ENCODE assay signal across 8 cellular contexts in the genomic region with DNA sequence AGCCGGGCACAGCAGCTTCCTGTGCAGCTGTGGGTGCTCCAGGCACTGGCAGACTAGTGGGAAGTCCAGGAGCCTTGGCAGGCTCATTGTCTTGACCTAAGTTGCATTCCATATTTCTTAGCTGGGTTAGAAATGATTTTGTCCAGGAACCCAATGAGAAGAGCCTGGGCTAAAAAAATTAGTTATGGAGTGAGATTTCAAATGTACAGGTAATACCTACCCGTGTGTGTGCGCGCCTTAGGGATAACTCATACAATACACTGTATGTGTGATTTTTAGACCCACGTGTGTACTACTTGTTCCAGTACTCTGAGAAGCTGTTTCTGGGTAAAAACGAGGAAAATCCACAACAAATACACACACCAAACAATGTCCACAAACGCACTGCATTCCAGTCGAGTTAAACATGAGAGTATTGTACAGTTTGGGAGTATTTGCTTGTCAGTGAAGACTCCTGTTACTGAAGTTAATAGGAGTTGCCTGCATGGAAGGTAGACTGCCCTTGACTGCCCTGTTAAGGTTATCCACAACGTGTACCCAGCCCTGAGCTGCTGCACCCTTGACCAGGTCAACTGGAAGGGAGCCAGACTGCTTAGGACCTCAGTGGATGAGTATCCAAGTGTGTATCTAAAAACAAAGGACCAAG. TPM values are rescaled to one million over a fixed set of nuclear protein-coding genes. Genes with fewer than 3 reads are reported as not detected.
DNase-seq lines count a peak whose midpoint lies in the region; ATAC-seq and TF ChIP-seq lines count a peak whose summit lies in the region.

No MANE protein-coding gene starts in this region.

- H3K4me3 ChIP-seq in RWPE2 (ENCODE audit: severe bottlenecking) (peak overlapping the region; percentile 89), fibroblast of pulmonary artery (replicated peaks; ENCODE audit: low read depth, low read length) (peak overlapping the region; percentile 72)

- H3K4me3 Mint-ChIP-seq in progenitor cell of endocrine pancreas (ENCODE audit: low read depth) = peak overlapping the region; percentile 91

- no peak overlapping the region for H3K27ac ChIP-seq in RWPE2 (ENCODE audit: poor library complexity, severe bottlenecking)

- no peaks in the 10 kb centered on the region for H3K9me3 Mint-ChIP-seq in progenitor cell of endocrine pancreas (ENCODE audit: low read depth)

- no peaks in the 10 kb centered on the region for H3K27me3 ChIP-seq in RWPE2 (ENCODE audit: insufficient read depth, poor library complexity, severe bottlenecking)

- no peak overlapping the region for H3K27ac Mint-ChIP-seq in progenitor cell of endocrine pancreas

- peaks cover 20% of the 10 kb centered on the region for H3K27me3 Mint-ChIP-seq in progenitor cell of endocrine pancreas

- peaks cover 21% of the 10 kb centered on the region for H3K4me1 Mint-ChIP-seq in progenitor cell of endocrine pancreas (ENCODE audit: low read depth)

- in situ Hi-C loops in G401 (cut with HindIII; ENCODE audit: low sequenced_read_pairs) = no loop called here

- H3K36me3 Mint-ChIP-seq in progenitor cell of endocrine pancreas (ENCODE audit: insufficient read depth) = peaks cover 4% of the 10 kb centered on the region

- DNase-seq in G401 (ENCODE audit: low spot score) (peak; percentile 58), RWPE2 (ENCODE audit: low spot score) (no peak), fibroblast of pulmonary artery (ENCODE audit: low read depth) (no peak), progenitor cell of endocrine pancreas (ENCODE audit: low spot score, unreplicated experiment) (no peak), cerebellar nuclear complex (lab: John Stamatoyannopoulos, UW) (no peak), putamen (ENCODE audit: low spot score) (no peak), HUDEP-2 (lab: John Stamatoyannopoulos, UW; ENCODE audit: unreplicated experiment in 76 of 76) (no peak)

- no peaks in the 10 kb centered on the region for H3K9me3 ChIP-seq in RWPE2 (ENCODE audit: severe bottlenecking)

- ATAC-seq in RWPE2 (ENCODE audit: low read depth) (peak; percentile 42), GM19324 (IDR thresholded peaks at IDR 0.05; ENCODE audit: low FRiP score, unreplicated experiment) (no peak)

- no peaks in the 10 kb centered on the region for H3K4me1 ChIP-seq in RWPE2 (ENCODE audit: insufficient read depth, poor library complexity, severe bottlenecking)

- no peaks in the 10 kb centered on the region for H3K36me3 ChIP-seq in RWPE2 (ENCODE audit: low read depth)

- TF ChIP-seq CTCF in RWPE2 (IDR thresholded peaks at IDR 0.05; ENCODE audit: poor library complexity, severe bottlenecking) = no peak
- no peak for TF ChIP-seq CTCF in fibroblast of pulmonary artery (IDR thresholded peaks at IDR 0.05; ENCODE audit: low read length, missing control alignments)
- TF ChIP-seq CTCF in progenitor cell of endocrine pancreas (IDR thresholded peaks at IDR 0.05; ENCODE audit: unreplicated experiment) = no peak

RNA-seq across cellular contexts. Expression of gene PAQR8, which starts 1.4 kb away (rescaled TPM):
- total RNA-seq in G401 (2014; rRNA removed; shearing (Covaris generic)) = 26.0 and 29.6 TPM in 2 replicates
- total RNA-seq in progenitor cell of endocrine pancreas = 13.9 and 15.2 TPM in 2 replicates

RNA-seq across cellular contexts. Expression of gene EFHC1, which starts 56.8 kb away (rescaled TPM):
- total RNA-seq in G401 (2014; rRNA removed; shearing (Covaris generic)) = 20.7 and 29.2 TPM in 2 replicates
- total RNA-seq in progenitor cell of endocrine pancreas = 36.0 and 43.6 TPM in 2 replicates
